ENCODE assay signal across 8 cellular contexts in the genomic region with DNA sequence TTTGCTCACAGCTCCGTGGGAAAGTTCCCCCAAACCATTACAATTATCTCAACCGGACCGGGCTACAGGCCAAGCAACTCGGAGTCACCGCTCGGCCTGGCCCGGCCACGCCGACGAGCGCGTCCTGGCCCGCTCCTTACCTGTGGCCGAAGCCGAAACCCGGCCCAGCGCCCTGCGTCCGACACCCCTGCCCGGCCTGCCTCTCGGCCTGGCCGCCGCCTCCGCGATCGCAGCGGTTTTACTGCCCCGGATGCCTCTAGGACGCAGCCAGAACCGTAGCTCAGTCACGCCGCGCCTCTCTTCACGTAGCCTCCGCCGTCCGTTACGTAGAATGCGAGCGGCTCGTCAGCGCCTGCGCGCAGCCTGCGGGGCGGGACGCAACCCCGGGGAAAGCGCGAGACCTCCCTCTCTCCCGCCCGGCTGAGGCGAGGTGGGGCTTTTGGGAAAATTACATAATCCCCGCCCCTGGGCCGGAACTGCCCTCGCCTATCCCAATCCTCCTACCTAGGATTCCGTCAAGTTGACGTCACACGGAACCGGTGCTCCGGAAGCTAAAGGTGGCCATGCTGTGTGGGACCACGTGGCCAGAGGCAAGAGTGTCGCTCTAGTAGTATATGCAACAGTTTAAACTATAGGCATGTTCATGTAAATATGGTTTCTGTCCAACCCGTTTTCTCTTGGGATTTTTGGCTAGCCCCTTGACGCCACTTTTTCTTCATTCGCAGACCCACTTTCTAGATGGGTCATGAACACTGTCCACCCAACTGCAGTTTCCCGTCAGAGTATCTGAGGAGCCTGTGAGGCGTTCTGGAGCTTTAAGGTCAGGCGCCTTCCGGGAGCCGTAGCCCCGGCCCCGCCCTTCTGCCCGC. TPM values are rescaled to one million over a fixed set of nuclear protein-coding genes. Genes with fewer than 3 reads are reported as not detected.
DNase-seq lines count a peak whose midpoint lies in the region; ATAC-seq and TF ChIP-seq lines count a peak whose summit lies in the region.

TSS of gene CCDC47 (minus strand) at position 326 of the 869 bp plus-strand sequence. CDS start 7,422 bp downstream, outside the sequence.

- ATAC-seq in HG02678 (IDR thresholded peaks at IDR 0.05; ENCODE audit: unreplicated experiment) (peak; percentile 84), thoracic aorta (ENCODE audit: insufficient number of reproducible peaks, low FRiP score, low read depth) (peak; percentile 99)
- ATAC-seq in activated naive CD8-positive, alpha-beta T cell treated with anti-CD3 and anti-CD28 coated beads, Interleukin-2, amount 10 ng/mL, durations not matched to agents 7 days and 5 days (ENCODE audit: low read depth) = peak; percentile 87

- H3K9me3 ChIP-seq in SU-DHL-6 (ENCODE audit: insufficient read depth, low read length) = no peaks in the 10 kb centered on the region
- H3K9me3 ChIP-seq in osteoblast (ENCODE audit: low read depth, low read length) = no peaks in the 10 kb centered on the region
- no peaks in the 10 kb centered on the region for H3K9me3 ChIP-seq in thoracic aorta

- H3K27ac ChIP-seq in SU-DHL-6 (ENCODE audit: low read depth, low read length) (peak within 1 kb of the TSS; percentile 87), osteoblast (ENCODE audit: low read depth, low read length) (peak within 1 kb of the TSS; percentile 98), thoracic aorta (peak within 1 kb of the TSS; percentile 88 to 95)

- H4K20me1 ChIP-seq in SU-DHL-6 (ENCODE audit: low read depth, low read length) (peaks cover 14% of the 10 kb centered on the region; the same call in 1 of the 2 replicates), osteoblast (ENCODE audit: insufficient read depth, low read length) (peaks cover 55% of the 10 kb centered on the region)

- H3K4me2 ChIP-seq in SU-DHL-6 (ENCODE audit: low read depth, low read length, poor library complexity, severe bottlenecking) (peak within 1 kb of the TSS; percentile 85), osteoblast (ENCODE audit: insufficient read depth, low read length) (peak within 1 kb of the TSS; percentile 96)

- no peaks in the 10 kb centered on the region for H3K9me3 Mint-ChIP-seq in activated naive CD8-positive, alpha-beta T cell treated with anti-CD3 and anti-CD28 coated beads, Interleukin-2, amount 10 ng/mL, durations not matched to agents 7 days and 5 days
- peaks cover 10% of the 10 kb centered on the region for H3K9me3 Mint-ChIP-seq in glutamatergic neuron (ENCODE audit: unreplicated experiment)

- peak within 1 kb of the TSS; percentile 74 for H2AFZ ChIP-seq in SU-DHL-6 (ENCODE audit: low read depth, low read length, severe bottlenecking)
- peak within 1 kb of the TSS; percentile 73 for H2AFZ ChIP-seq in osteoblast (ENCODE audit: low read length)

- peaks cover 24% of the 10 kb centered on the region for H3K36me3 Mint-ChIP-seq in activated naive CD8-positive, alpha-beta T cell treated with anti-CD3 and anti-CD28 coated beads, Interleukin-2, amount 10 ng/mL, durations not matched to agents 7 days and 5 days
- no peaks in the 10 kb centered on the region for H3K36me3 Mint-ChIP-seq in glutamatergic neuron (ENCODE audit: unreplicated experiment)

- no peaks in the 10 kb centered on the region for H3K27me3 Mint-ChIP-seq in activated naive CD8-positive, alpha-beta T cell treated with anti-CD3 and anti-CD28 coated beads, Interleukin-2, amount 10 ng/mL, durations not matched to agents 7 days and 5 days
- H3K27me3 Mint-ChIP-seq in glutamatergic neuron (ENCODE audit: unreplicated experiment) = peaks cover 13% of the 10 kb centered on the region

- peak within 1 kb of the TSS; percentile 95 for H3K9ac ChIP-seq in SU-DHL-6 (ENCODE audit: low read length)

- H3K36me3 ChIP-seq in SU-DHL-6 (ENCODE audit: low read length) = peaks cover 5% of the 10 kb centered on the region
- peaks cover 23% of the 10 kb centered on the region for H3K36me3 ChIP-seq in osteoblast (ENCODE audit: insufficient read depth, low read length)
- no peaks in the 10 kb centered on the region for H3K36me3 ChIP-seq in thoracic aorta

- H3K27me3 ChIP-seq in SU-DHL-6 (ENCODE audit: low read length) (no peaks in the 10 kb centered on the region), osteoblast (ENCODE audit: insufficient read depth, low read length) (no peaks in the 10 kb centered on the region), thoracic aorta (replicated peaks; ENCODE audit: insufficient read depth) (no peaks in the 10 kb centered on the region)

- peaks cover 33% of the 10 kb centered on the region for H3K4me1 Mint-ChIP-seq in activated naive CD8-positive, alpha-beta T cell treated with anti-CD3 and anti-CD28 coated beads, Interleukin-2, amount 10 ng/mL, durations not matched to agents 7 days and 5 days
- peaks cover 18% of the 10 kb centered on the region for H3K4me1 Mint-ChIP-seq in glutamatergic neuron (ENCODE audit: low read depth, unreplicated experiment)

- H3K4me1 ChIP-seq in osteoblast (ENCODE audit: insufficient read depth, low read length) (peaks cover 17% of the 10 kb centered on the region), thoracic aorta (ENCODE audit: control insufficient read depth in 1 of 2, low read depth in 2 of 2) (peaks cover 26 to 53% of the 10 kb centered on the region in 2 donors)

- DNase-seq in NCI-H128 (lab: John Stamatoyannopoulos, UW; ENCODE audit: unreplicated experiment) (peak; percentile 92), glutamatergic neuron (peak; percentile 98), osteoblast (ENCODE audit: insufficient read length, low spot score, missing footprints) (peak; percentile 99), thoracic aorta (ENCODE audit: low spot score) (peak; percentile 99)
- DNase-seq in activated naive CD8-positive, alpha-beta T cell treated with anti-CD3 and anti-CD28 coated beads, Interleukin-2, amount 10 ng/mL, durations not matched to agents 7 days and 5 days = peak; percentile 97

- peaks cover 3% of the 10 kb centered on the region; the same call in 1 of the 2 replicates for H3F3A ChIP-seq in SU-DHL-6 (ENCODE audit: insufficient read depth)

- peak within 1 kb of the TSS; percentile 91 for H3K4me3 Mint-ChIP-seq in activated naive CD8-positive, alpha-beta T cell treated with anti-CD3 and anti-CD28 coated beads, Interleukin-2, amount 10 ng/mL, durations not matched to agents 7 days and 5 days
- H3K4me3 Mint-ChIP-seq in glutamatergic neuron (ENCODE audit: unreplicated experiment) = peak within 1 kb of the TSS; percentile 98

- peak within 1 kb of the TSS; percentile 97 for H3K27ac Mint-ChIP-seq in activated naive CD8-positive, alpha-beta T cell treated with anti-CD3 and anti-CD28 coated beads, Interleukin-2, amount 10 ng/mL, durations not matched to agents 7 days and 5 days
- H3K27ac Mint-ChIP-seq in glutamatergic neuron (ENCODE audit: unreplicated experiment) = peak within 1 kb of the TSS; percentile 99

- TF ChIP-seq POLR2A in GM10847 (IDR thresholded peaks at IDR 0.05; ENCODE audit: extremely low read depth, insufficient read length) = peak; percentile 92

- H3K79me2 ChIP-seq in SU-DHL-6 (ENCODE audit: insufficient read depth, low read length) = peaks cover 92% of the 10 kb centered on the region
- H3K79me2 ChIP-seq in osteoblast (ENCODE audit: insufficient read depth, low read length) = peaks cover 92% of the 10 kb centered on the region

- no peaks in the 10 kb centered on the region for H3K9me2 ChIP-seq in SU-DHL-6 (replicated peaks; ENCODE audit: insufficient read depth, low read length)

- POLR2A ChIA-PET in activated naive CD8-positive, alpha-beta T cell treated with anti-CD3 and anti-CD28 coated beads, Interleukin-2, amount 10 ng/mL, durations not matched to agents 7 days and 5 days (lab: Charles Lee) = interaction anchor here (0.6 to 5.1 kb wide), 29 partner anchors 10 to 372 kb away, joined by 3 to 64 read pairs (median 5); partner anchors contain the start of genes FTSJ3, LIMD2, MAP3K3 and PSMC5

- no peak for TF ChIP-seq CTCF in SU-DHL-6 (IDR thresholded peaks at IDR 0.05; ENCODE audit: insufficient read depth, low read length, poor library complexity, severe bottlenecking)
- TF ChIP-seq CTCF in glutamatergic neuron (IDR thresholded peaks at IDR 0.05; ENCODE audit: partially characterized antibody, unreplicated experiment) = no peak
- TF ChIP-seq CTCF in osteoblast (IDR thresholded peaks at IDR 0.05; ENCODE audit: extremely low read depth, low read depth, low read length) = no peak
- TF ChIP-seq CTCF in thoracic aorta (IDR thresholded peaks at IDR 0.05) = no peak

- H3K4me3 ChIP-seq in SU-DHL-6 (ENCODE audit: insufficient read depth, low read length, poor library complexity, severe bottlenecking) = peak within 1 kb of the TSS; percentile 84
- peak within 1 kb of the TSS; percentile 81 for H3K4me3 ChIP-seq in osteoblast (ENCODE audit: insufficient read depth, low read length)
- H3K4me3 ChIP-seq in thoracic aorta = peak within 1 kb of the TSS; percentile 78

RNA-seq across cellular contexts. Expression of gene CCDC47, which starts in this region (rescaled TPM):
- total RNA-seq in activated naive CD8-positive, alpha-beta T cell treated with anti-CD3 and anti-CD28 coated beads, Interleukin-2, amount 10 ng/mL, durations not matched to agents 7 days and 5 days = 10 to 100 TPM; 47.0 to 54.8 TPM
- total RNA-seq in glutamatergic neuron (ENCODE audit: unreplicated experiment) (56.4 TPM), osteoblast (69.0 and 77.1 TPM in 2 replicates), thoracic aorta (100 to 1,000 TPM in 1 of 2 donors, 10 to 100 TPM in 1; 40.2 to 101 TPM)

Comparison
In these comparisons a context has a peak if more than half of its experiments do, and no peak if none do; other contexts are left out.
1. Peak in every context shown above with its lines: DNase-seq, ATAC-seq, H3K4me3 ChIP-seq and H3K27ac ChIP-seq.